ENCODE assay signal across 23 cellular contexts in genomic region chr6:161076211-161076677, GRCh38.
A peak's percentile ranks its signal among the peaks of the same experiment; 100 is the strongest.
DNase-seq lines count a peak whose midpoint lies in the region; ATAC-seq and TF ChIP-seq lines count a peak whose summit lies in the region.
"Had no signal": no experiment of that assay in that cellular context is flagged by ENCODE, and none has a peak within 500 bp of the region (broad histone marks: within the 10 kb centered on the region; RNA-seq: fewer than 3 reads in every experiment).

No MANE protein-coding gene starts in this region.

- peak; percentile 40 for ATAC-seq in mucosa of descending colon
- ATAC-seq in HG03565 (IDR thresholded peaks at IDR 0.05; ENCODE audit: unreplicated experiment), result no peak
- no peak for ATAC-seq in HG03139 (IDR thresholded peaks at IDR 0.05; ENCODE audit: unreplicated experiment)

- no peaks in the 10 kb centered on the region for H3K27me3 ChIP-seq in cardiac muscle cell
- no peaks in the 10 kb centered on the region for H3K27me3 ChIP-seq in right atrium auricular region
- no peaks in the 10 kb centered on the region for H3K27me3 ChIP-seq in tibial artery
- H3K27me3 ChIP-seq: sigmoid colon had no signal

- H3K27ac ChIP-seq in cardiac muscle cell (peak overlapping the region; percentile 47), right atrium auricular region (no peak overlapping the region), tibial artery (no peak overlapping the region)
- H3K27ac ChIP-seq: parathyroid adenoma, sigmoid colon had no signal

- TF ChIP-seq CTCF in cardiac muscle cell (IDR thresholded peaks at IDR 0.05; ENCODE audit: low read depth, low read length), result no peak
- TF ChIP-seq CTCF in right atrium auricular region (IDR thresholded peaks at IDR 0.05), result no peak
- TF ChIP-seq CTCF in mucosa of descending colon (IDR thresholded peaks at IDR 0.05), result no peak
- no peak for TF ChIP-seq CTCF in tibial artery (IDR thresholded peaks at IDR 0.05)

- H3K4me1 ChIP-seq in cardiac muscle cell (ENCODE audit: low read depth), result peaks cover 5% of the 10 kb centered on the region
- peaks cover 0 to 7% of the 10 kb centered on the region in 2 donors for H3K4me1 ChIP-seq in right atrium auricular region
- H3K4me1 ChIP-seq in mucosa of descending colon (ENCODE audit: low read depth), result no peaks in the 10 kb centered on the region
- no peaks in the 10 kb centered on the region for H3K4me1 ChIP-seq in tibial artery
- H3K4me1 ChIP-seq: parathyroid adenoma had no signal

- DNase-seq in cardiac muscle cell (ENCODE audit: low read depth in 1 of 2, low spot score in 1 of 2) (peak; percentile 25 to 34), right atrium auricular region (ENCODE audit: low spot score) (no peak), NCI-H2227 (lab: John Stamatoyannopoulos, UW; ENCODE audit: unreplicated experiment) (peak; percentile 42), mucosa of descending colon (no peak), tibial artery (no peak)
- DNase-seq in activated effector memory CD4-positive, alpha-beta T cell treated with Interleukin-2 at 50 U/mL for 16 hours, result peak; percentile 17
- DNase-seq: activated CD8-positive, alpha-beta memory T cell treated with anti-CD3 and anti-CD28 coated beads, Interleukin-2, amount 50 U/mL, for 48 hours; amygdala; cerebellar nuclear complex; effector CD8-positive, alpha-beta T cell; EL; left cardiac atrium; NCI-H1105 treated with DMSO at 0.1 percent for 48 hours; NCI-H2081; NCI-H526 treated with DMSO at 0.1 percent for 48 hours; nephron progenitor cell; OCI-M1; SHP77 treated with DMSO at 0.1 percent for 48 hours; sigmoid colon; T1000 had no signal

- peaks cover 14% of the 10 kb centered on the region for H3K36me3 ChIP-seq in cardiac muscle cell
- peaks cover 18% of the 10 kb centered on the region for H3K36me3 ChIP-seq in right atrium auricular region
- no peaks in the 10 kb centered on the region for H3K36me3 ChIP-seq in mucosa of descending colon (ENCODE audit: low read depth)
- peaks cover 13 to 76% (median 32%) of the 10 kb centered on the region in 3 donors for H3K36me3 ChIP-seq in tibial artery

- intact Hi-C loops in mucosa of descending colon (cut with DNase I, micrococcal nuclease) (no loop called here), tibial artery (cut with DNase I; ENCODE audit: low total_unique reads) (no loop called here)

- H3K9me3 ChIP-seq in cardiac muscle cell (ENCODE audit: low read depth) (no peaks in the 10 kb centered on the region), right atrium auricular region (no peaks in the 10 kb centered on the region), mucosa of descending colon (no peaks in the 10 kb centered on the region), tibial artery (no peaks in the 10 kb centered on the region)
- H3K9me3 ChIP-seq: sigmoid colon had no signal

- no peak overlapping the region for H3K4me3 ChIP-seq in cardiac muscle cell
- H3K4me3 ChIP-seq in right atrium auricular region, result no peak overlapping the region
- no peak overlapping the region for H3K4me3 ChIP-seq in mucosa of descending colon
- no peak overlapping the region for H3K4me3 ChIP-seq in tibial artery
- H3K4me3 ChIP-seq: sigmoid colon had no signal

Comparison
In these comparisons a context has a peak if more than half of its experiments do, and no peak if none do; other contexts are left out.
1. DNase-seq: peak in cardiac muscle cell (2 of 2), NCI-H2227 (single experiment) and activated effector memory CD4-positive, alpha-beta T cell treated with Interleukin-2 at 50 U/mL for 16 hours (single experiment); none in right atrium auricular region (single experiment), mucosa of descending colon (0 of 3) and tibial artery (0 of 2).